In the genomic region with DNA sequence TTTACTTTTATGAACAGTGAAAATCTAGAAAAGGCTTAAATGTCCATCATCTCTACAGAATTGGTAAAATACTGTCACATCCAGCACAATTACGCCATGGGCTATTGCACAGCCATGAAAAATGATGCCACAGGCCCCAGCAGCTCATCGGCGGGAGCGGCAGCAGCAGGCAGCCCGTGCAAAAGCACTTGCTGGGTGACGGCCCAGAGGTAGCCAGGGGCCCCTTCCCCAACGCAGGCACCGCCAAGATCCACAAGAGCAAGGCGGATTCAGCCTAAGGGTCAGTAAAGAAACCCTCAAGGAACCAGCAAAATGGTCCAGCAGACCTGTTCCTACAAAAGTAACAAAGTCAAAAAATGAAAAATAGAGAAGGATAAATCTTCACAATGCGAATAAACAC, we compare ENCODE assay signal across 7 cellular contexts.
"Had no signal": no experiment of that assay in that cellular context is flagged by ENCODE, and none has a peak within 500 bp of the region (broad histone marks: within the 10 kb centered on the region; RNA-seq: fewer than 3 reads in every experiment).

No MANE protein-coding gene starts in this region.

- DNase-seq: GM23248, GOT3, H9, HCEC 1CT, HFFc6 had no signal

- H3K4me3 ChIP-seq: GM23248, HAP-1 had no signal

- H3K27ac Mint-ChIP-seq: H9, HFFc6 had no signal

- H2AFZ ChIP-seq: GM23248 had no signal

- ATAC-seq: HCT116 had no signal

- H3K4me1 ChIP-seq: HAP-1 had no signal

- H3K36me3 ChIP-seq: HAP-1 had no signal

- H3K4me3 Mint-ChIP-seq: H9, HFFc6 had no signal

- H3K27ac ChIP-seq: GM23248 had no signal

- H3K9me3 ChIP-seq: HAP-1 had no signal

- H3K9me3 Mint-ChIP-seq: H9 had no signal
